ENCODE assay signal across 1 cellular context in the genomic region with DNA sequence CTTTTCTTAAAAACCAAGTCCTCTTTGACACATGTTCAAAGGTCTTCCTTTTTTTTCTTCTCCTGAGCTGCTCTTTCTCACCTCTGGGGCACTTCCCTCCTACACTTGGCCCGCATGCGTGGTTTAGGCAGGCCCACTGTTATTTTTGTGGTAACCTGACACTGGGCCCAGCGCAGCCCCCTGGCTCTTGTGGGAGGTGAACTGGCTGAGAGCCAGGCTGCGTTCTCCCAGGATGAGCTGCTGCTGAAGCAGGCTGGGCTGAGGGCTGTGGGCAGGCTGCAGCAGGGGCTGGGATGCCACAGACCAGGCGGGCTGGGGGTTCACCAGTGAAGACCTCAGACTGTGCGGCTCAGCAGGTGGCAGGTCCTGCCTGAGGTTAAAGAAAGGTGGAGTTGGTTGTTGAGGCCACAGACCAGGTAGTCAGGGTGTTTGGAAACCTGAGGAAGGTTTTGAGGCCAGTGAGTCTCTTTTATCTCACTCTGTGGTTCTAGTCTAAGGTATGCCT.
TF ChIP-seq lines count a peak whose summit lies in the region.

No MANE protein-coding gene starts in this region.

TF ChIP-seq in K562, 482 proteins besides CTCF, POLR2A, EP300 and RAD21 (continues in another document):
- 0 out of 2 replicates have a peak, but pooled peaks have one; percentile 2 for TF ChIP-seq GABPB1 (CRISPR knock-in tag; IDR thresholded peaks at IDR 0.05)
- TF ChIP-seq, protein P1, sequence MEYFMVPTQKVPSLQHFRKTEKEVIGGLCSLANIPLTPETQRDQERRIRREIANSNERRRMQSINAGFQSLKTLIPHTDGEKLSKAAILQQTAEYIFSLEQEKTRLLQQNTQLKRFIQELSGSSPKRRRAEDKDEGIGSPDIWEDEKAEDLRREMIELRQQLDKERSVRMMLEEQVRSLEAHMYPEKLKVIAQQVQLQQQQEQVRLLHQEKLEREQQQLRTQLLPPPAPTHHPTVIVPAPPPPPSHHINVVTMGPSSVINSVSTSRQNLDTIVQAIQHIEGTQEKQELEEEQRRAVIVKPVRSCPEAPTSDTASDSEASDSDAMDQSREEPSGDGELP (CRISPR knock-in tag; IDR thresholded peaks at IDR 0.05; ENCODE audit: borderline replicate concordance) = peak; percentile 80; the same call in 1 of the 2 replicates
- TF ChIP-seq, protein P2, sequence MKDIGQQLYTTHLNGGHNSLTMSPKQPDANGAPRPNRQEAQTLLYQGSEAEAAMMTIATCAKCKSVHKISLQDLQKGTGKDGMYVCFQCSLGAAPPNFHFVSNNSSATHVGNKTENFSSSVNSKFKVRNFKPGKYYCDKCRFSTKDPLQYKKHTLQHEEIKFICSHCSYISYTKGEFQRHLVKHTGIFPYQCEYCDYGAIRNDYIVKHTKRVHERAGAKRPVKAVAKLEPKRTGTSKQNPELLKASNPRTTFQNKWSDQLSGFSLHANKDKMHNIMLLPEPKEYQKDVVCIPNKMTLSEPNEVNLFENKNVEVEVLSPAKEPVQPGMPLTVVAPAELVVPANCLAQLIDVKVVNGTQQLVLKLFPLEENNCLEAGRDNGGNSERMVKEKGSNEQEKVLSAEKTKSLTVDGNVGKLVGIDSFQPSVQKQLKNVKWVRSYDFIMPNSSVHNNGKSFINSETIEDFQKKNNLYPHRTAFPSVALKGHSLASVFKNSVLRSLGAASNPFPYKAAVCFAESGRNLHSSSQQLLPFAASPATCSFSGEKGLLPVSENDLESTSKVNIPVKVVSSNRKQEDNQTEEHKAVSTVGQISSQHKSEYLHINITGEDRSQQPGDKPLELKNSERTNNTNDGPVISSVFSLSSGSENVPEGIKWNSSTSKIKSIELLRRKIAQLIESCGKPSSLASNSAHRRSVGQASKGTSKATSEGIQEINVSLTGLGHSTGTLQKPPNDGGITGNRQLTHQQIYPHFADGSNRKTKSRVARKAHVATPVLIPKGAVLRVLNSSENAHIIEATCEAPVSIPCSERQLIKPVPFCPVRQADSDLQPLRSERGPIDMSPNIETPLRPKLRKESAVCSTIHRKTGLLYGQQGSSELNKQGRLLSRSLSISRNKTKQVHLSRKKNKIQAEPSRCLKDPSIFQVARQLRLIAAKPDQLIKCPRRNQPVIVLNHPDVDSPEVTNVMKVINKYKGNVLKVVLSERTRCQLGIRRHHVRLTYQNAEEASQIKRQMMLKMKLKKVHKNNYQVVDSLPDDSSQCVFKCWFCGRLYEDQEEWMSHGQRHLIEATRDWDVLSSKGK (CRISPR knock-in tag; IDR thresholded peaks at IDR 0.05) = no peak
- TF ChIP-seq PCBP2 (IDR thresholded peaks at IDR 0.05; ENCODE audit: low read depth, low read length, poor library complexity, severe bottlenecking) = no peak
- no peak for TF ChIP-seq ZNF133 (CRISPR knock-in tag; IDR thresholded peaks at IDR 0.05)
- no peak for TF ChIP-seq RBM14 (IDR thresholded peaks at IDR 0.05; ENCODE audit: borderline replicate concordance, insufficient read depth, low read depth, low read length)
- TF ChIP-seq MAZ (CRISPR knock-in tag; conservative IDR thresholded peaks at IDR 0.05 in 1 of 2, IDR thresholded peaks at IDR 0.05 in 1 of 2) = peak in 1 of 2 experiments; percentile 84; a peak in 2 of 4 replicates
- TF ChIP-seq RBM17 (IDR thresholded peaks at IDR 0.05; ENCODE audit: borderline replicate concordance, low read depth, low read length) = no peak
- no peak for TF ChIP-seq TBP (optimal IDR thresholded peaks at IDR 0.05; ENCODE audit: low read depth, low read length)
- no peak for TF ChIP-seq KLF13 (tag; IDR thresholded peaks at IDR 0.05; ENCODE audit: borderline replicate concordance, low read depth)
- no peak for TF ChIP-seq ZNF507 (tag; conservative IDR thresholded peaks at IDR 0.05)
- TF ChIP-seq POLR2AphosphoS5 (IDR thresholded peaks at IDR 0.05; ENCODE audit: control insufficient read depth, insufficient read depth, low read depth, low read length) = peak; percentile 57
- TF ChIP-seq ZNF384 (IDR thresholded peaks at IDR 0.05; ENCODE audit: low read depth, low read length) = peak; percentile 85
- TF ChIP-seq, protein P3, sequence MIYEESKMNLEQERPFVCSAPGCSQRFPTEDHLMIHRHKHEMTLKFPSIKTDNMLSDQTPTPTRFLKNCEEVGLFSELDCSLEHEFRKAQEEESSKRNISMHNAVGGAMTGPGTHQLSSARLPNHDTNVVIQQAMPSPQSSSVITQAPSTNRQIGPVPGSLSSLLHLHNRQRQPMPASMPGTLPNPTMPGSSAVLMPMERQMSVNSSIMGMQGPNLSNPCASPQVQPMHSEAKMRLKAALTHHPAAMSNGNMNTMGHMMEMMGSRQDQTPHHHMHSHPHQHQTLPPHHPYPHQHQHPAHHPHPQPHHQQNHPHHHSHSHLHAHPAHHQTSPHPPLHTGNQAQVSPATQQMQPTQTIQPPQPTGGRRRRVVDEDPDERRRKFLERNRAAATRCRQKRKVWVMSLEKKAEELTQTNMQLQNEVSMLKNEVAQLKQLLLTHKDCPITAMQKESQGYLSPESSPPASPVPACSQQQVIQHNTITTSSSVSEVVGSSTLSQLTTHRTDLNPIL (CRISPR knock-in tag; IDR thresholded peaks at IDR 0.05) = no peak
- peak; percentile 42 for TF ChIP-seq SMAD1 (IDR thresholded peaks at IDR 0.05; ENCODE audit: low read depth, low read length, partially characterized antibody)
- no peak for TF ChIP-seq ELF1 (tag; IDR thresholded peaks at IDR 0.05)
- TF ChIP-seq DIDO1 (tag; IDR thresholded peaks at IDR 0.05; ENCODE audit: low read depth) = no peak
- peak in 1 of 2 experiments; percentile 17; a peak in 1 of 4 replicates for TF ChIP-seq SIX5 (IDR thresholded peaks at IDR 0.05; ENCODE audit: borderline replicate concordance in 1 of 2, insufficient read depth in 1 of 2, low read depth in 1 of 2, low read length in 2 of 2)
- TF ChIP-seq, protein P4, sequence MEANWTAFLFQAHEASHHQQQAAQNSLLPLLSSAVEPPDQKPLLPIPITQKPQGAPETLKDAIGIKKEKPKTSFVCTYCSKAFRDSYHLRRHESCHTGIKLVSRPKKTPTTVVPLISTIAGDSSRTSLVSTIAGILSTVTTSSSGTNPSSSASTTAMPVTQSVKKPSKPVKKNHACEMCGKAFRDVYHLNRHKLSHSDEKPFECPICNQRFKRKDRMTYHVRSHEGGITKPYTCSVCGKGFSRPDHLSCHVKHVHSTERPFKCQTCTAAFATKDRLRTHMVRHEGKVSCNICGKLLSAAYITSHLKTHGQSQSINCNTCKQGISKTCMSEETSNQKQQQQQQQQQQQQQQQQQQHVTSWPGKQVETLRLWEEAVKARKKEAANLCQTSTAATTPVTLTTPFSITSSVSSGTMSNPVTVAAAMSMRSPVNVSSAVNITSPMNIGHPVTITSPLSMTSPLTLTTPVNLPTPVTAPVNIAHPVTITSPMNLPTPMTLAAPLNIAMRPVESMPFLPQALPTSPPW (CRISPR knock-in tag; IDR thresholded peaks at IDR 0.05) = peak; percentile 78
- TF ChIP-seq, protein P5, sequence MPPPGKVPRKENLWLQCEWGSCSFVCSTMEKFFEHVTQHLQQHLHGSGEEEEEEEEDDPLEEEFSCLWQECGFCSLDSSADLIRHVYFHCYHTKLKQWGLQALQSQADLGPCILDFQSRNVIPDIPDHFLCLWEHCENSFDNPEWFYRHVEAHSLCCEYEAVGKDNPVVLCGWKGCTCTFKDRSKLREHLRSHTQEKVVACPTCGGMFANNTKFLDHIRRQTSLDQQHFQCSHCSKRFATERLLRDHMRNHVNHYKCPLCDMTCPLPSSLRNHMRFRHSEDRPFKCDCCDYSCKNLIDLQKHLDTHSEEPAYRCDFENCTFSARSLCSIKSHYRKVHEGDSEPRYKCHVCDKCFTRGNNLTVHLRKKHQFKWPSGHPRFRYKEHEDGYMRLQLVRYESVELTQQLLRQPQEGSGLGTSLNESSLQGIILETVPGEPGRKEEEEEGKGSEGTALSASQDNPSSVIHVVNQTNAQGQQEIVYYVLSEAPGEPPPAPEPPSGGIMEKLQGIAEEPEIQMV (tag; conservative IDR thresholded peaks at IDR 0.05; ENCODE audit: low read depth) = no peak
- TF ChIP-seq, protein P6, sequence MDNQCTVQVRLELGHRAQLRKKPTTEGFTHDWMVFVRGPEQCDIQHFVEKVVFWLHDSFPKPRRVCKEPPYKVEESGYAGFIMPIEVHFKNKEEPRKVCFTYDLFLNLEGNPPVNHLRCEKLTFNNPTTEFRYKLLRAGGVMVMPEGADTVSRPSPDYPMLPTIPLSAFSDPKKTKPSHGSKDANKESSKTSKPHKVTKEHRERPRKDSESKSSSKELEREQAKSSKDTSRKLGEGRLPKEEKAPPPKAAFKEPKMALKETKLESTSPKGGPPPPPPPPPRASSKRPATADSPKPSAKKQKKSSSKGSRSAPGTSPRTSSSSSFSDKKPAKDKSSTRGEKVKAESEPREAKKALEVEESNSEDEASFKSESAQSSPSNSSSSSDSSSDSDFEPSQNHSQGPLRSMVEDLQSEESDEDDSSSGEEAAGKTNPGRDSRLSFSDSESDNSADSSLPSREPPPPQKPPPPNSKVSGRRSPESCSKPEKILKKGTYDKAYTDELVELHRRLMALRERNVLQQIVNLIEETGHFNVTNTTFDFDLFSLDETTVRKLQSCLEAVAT (IDR thresholded peaks at IDR 0.05) = peak in 1 of 2 experiments; percentile 36; a peak in 1 of 4 replicates
- TF ChIP-seq ZBTB1 (CRISPR knock-in tag; IDR thresholded peaks at IDR 0.05; ENCODE audit: borderline replicate concordance, low read depth) = no peak
- peak; percentile 26; the same call in 1 of the 2 replicates for TF ChIP-seq CREM (IDR thresholded peaks at IDR 0.05; ENCODE audit: low read depth)
- TF ChIP-seq BDP1 (IDR thresholded peaks at IDR 0.05; ENCODE audit: insufficient read depth, insufficient read length) = no peak
- TF ChIP-seq CCAR2 (IDR thresholded peaks at IDR 0.05; ENCODE audit: low read depth, low read length) = no peak
- no peak for TF ChIP-seq RHOXF2B (CRISPR knock-in tag; conservative IDR thresholded peaks at IDR 0.05)
- no peak for TF ChIP-seq PML (IDR thresholded peaks at IDR 0.05; ENCODE audit: low read length)
- no peak for TF ChIP-seq CC2D1A (IDR thresholded peaks at IDR 0.05)
- TF ChIP-seq TCFL5 (CRISPR knock-in tag; conservative IDR thresholded peaks at IDR 0.05) = no peak
- TF ChIP-seq ESRRA (IDR thresholded peaks at IDR 0.05; ENCODE audit: borderline replicate concordance, low read depth) = peak; percentile 59; the same call in 1 of the 2 replicates
- TF ChIP-seq, protein P7, sequence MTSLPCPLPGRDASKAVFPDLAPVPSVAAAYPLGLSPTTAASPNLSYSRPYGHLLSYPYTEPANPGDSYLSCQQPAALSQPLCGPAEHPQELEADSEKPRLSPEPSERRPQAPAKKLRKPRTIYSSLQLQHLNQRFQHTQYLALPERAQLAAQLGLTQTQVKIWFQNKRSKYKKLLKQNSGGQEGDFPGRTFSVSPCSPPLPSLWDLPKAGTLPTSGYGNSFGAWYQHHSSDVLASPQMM (CRISPR knock-in tag; IDR thresholded peaks at IDR 0.05) = no peak
- TF ChIP-seq NBN (IDR thresholded peaks at IDR 0.05; ENCODE audit: low read depth) = peak; percentile 2; the same call in 1 of the 2 replicates
- TF ChIP-seq E2F3 (CRISPR knock-in tag; IDR thresholded peaks at IDR 0.05) = no peak
- TF ChIP-seq, protein P8, sequence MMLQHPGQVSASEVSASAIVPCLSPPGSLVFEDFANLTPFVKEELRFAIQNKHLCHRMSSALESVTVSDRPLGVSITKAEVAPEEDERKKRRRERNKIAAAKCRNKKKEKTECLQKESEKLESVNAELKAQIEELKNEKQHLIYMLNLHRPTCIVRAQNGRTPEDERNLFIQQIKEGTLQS (IDR thresholded peaks at IDR 0.05) = no peak; the same call in 1 of the 2 replicates
- TF ChIP-seq, protein P8 (CRISPR knock-in tag; conservative IDR thresholded peaks at IDR 0.05) = no peak
- TF ChIP-seq, protein P9, sequence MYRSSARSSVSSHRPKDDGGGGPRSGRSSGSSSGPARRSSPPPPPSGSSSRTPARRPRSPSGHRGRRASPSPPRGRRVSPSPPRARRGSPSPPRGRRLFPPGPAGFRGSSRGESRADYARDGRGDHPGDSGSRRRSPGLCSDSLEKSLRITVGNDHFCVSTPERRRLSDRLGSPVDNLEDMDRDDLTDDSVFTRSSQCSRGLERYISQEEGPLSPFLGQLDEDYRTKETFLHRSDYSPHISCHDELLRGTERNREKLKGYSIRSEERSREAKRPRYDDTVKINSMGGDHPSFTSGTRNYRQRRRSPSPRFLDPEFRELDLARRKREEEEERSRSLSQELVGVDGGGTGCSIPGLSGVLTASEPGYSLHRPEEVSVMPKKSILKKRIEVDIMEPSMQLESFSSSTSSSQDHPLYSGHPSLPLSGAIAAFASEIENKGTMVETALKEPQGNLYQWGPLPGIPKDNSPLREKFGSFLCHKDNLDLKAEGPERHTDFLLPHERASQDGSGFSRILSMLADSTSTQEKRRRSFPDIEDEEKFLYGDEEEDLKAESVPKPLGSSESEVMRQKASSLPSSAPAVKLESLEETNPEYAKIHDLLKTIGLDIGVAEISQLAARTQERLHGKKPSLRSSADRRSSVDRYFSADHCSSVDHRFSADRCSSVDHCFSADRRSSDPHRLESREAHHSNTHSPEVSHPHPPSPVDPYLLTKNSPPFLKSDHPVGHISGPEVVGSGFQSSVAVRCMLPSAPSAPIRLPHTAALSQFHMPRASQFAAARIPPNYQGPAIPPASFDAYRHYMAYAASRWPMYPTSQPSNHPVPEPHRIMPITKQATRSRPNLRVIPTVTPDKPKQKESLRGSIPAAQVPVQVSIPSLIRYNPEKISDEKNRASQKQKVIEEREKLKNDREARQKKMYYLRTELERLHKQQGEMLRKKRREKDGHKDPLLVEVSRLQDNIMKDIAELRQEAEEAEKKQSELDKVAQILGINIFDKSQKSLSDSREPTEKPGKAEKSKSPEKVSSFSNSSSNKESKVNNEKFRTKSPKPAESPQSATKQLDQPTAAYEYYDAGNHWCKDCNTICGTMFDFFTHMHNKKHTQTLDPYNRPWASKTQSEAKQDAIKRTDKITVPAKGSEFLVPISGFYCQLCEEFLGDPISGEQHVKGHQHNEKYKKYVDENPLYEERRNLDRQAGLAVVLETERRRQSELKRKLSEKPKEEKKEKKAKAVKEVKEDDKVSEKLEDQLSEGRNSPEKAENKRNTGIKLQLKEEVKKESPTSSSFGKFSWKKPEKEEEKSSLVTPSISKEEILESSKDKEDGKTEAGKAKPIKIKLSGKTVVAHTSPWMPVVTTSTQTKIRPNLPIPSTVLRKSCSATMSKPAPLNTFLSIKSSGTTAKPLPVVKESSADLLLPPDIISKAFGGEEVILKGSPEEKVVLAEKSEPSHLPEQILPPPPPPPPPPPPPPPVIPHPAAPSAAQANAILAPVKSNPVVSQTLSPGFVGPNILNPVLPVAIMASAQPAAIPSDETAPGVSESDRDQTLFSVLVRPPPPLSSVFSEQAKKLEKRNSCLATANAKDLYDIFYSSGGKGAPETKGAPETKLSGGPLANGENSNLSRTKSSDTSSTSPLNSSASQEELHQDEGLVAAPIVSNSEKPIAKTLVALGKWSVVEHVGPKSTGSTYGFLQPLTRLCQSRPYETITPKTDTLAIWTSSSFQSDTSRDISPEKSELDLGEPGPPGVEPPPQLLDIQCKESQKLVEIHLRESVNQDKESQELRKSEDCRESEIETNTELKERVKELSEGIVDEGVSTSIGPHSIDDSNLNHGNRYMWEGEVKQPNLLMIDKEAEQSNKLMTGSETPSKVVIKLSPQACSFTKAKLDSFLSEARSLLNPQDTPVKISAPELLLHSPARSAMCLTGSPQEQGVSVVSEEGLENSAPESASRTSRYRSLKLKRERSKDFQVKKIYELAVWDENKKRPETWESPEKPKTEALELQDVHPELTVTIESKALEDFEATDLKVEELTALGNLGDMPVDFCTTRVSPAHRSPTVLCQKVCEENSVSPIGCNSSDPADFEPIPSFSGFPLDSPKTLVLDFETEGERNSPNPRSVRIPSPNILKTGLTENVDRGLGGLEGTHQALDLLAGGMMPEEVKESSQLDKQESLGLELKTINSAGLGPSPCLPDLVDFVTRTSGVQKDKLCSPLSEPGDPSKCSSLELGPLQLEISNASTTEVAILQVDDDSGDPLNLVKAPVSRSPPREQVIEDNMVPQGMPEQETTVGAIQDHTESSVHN (IDR thresholded peaks at IDR 0.05; ENCODE audit: borderline replicate concordance in 1 of 2, low read depth in 1 of 2) = no peak
- no peak for TF ChIP-seq ZNF707 (CRISPR knock-in tag; conservative IDR thresholded peaks at IDR 0.05)
